ENCODE assay signal across 1 cellular context in genomic region chr15:90869601-90870353, GRCh38.
TF ChIP-seq lines count a peak whose summit lies in the region.

No MANE protein-coding gene starts in this region.

TF ChIP-seq in K562, 482 proteins besides CTCF, POLR2A, EP300 and RAD21 (continued from another document):
- TF ChIP-seq, protein P1, sequence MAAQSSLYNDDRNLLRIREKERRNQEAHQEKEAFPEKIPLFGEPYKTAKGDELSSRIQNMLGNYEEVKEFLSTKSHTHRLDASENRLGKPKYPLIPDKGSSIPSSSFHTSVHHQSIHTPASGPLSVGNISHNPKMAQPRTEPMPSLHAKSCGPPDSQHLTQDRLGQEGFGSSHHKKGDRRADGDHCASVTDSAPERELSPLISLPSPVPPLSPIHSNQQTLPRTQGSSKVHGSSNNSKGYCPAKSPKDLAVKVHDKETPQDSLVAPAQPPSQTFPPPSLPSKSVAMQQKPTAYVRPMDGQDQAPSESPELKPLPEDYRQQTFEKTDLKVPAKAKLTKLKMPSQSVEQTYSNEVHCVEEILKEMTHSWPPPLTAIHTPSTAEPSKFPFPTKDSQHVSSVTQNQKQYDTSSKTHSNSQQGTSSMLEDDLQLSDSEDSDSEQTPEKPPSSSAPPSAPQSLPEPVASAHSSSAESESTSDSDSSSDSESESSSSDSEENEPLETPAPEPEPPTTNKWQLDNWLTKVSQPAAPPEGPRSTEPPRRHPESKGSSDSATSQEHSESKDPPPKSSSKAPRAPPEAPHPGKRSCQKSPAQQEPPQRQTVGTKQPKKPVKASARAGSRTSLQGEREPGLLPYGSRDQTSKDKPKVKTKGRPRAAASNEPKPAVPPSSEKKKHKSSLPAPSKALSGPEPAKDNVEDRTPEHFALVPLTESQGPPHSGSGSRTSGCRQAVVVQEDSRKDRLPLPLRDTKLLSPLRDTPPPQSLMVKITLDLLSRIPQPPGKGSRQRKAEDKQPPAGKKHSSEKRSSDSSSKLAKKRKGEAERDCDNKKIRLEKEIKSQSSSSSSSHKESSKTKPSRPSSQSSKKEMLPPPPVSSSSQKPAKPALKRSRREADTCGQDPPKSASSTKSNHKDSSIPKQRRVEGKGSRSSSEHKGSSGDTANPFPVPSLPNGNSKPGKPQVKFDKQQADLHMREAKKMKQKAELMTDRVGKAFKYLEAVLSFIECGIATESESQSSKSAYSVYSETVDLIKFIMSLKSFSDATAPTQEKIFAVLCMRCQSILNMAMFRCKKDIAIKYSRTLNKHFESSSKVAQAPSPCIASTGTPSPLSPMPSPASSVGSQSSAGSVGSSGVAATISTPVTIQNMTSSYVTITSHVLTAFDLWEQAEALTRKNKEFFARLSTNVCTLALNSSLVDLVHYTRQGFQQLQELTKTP (IDR thresholded peaks at IDR 0.05; ENCODE audit: low read depth in 1 of 2, partially characterized antibody in 2 of 2): no peak
- TF ChIP-seq TGIF2 (CRISPR knock-in tag; IDR thresholded peaks at IDR 0.05): no peak
- TF ChIP-seq GABPB2 (CRISPR knock-in tag; conservative IDR thresholded peaks at IDR 0.05): no peak
- no peak for TF ChIP-seq DEAF1 (CRISPR knock-in tag; IDR thresholded peaks at IDR 0.05)
- TF ChIP-seq, protein P2, sequence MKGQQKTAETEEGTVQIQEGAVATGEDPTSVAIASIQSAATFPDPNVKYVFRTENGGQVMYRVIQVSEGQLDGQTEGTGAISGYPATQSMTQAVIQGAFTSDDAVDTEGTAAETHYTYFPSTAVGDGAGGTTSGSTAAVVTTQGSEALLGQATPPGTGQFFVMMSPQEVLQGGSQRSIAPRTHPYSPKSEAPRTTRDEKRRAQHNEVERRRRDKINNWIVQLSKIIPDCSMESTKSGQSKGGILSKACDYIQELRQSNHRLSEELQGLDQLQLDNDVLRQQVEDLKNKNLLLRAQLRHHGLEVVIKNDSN (CRISPR knock-in tag; IDR thresholded peaks at IDR 0.05): no peak
- TF ChIP-seq RHOXF2B (CRISPR knock-in tag; conservative IDR thresholded peaks at IDR 0.05): no peak
- TF ChIP-seq, protein P3, sequence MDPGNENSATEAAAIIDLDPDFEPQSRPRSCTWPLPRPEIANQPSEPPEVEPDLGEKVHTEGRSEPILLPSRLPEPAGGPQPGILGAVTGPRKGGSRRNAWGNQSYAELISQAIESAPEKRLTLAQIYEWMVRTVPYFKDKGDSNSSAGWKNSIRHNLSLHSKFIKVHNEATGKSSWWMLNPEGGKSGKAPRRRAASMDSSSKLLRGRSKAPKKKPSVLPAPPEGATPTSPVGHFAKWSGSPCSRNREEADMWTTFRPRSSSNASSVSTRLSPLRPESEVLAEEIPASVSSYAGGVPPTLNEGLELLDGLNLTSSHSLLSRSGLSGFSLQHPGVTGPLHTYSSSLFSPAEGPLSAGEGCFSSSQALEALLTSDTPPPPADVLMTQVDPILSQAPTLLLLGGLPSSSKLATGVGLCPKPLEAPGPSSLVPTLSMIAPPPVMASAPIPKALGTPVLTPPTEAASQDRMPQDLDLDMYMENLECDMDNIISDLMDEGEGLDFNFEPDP (CRISPR knock-in tag; IDR thresholded peaks at IDR 0.05): 0 out of 2 replicates have a peak, but pooled peaks have one; percentile 12
- no peak for TF ChIP-seq NFXL1 (CRISPR knock-in tag; IDR thresholded peaks at IDR 0.05)
- peak in 1 of 2 experiments; percentile 39; a peak in 1 of 4 replicates for TF ChIP-seq RCOR1 (IDR thresholded peaks at IDR 0.05; ENCODE audit: borderline replicate concordance in 1 of 2, low read depth in 2 of 2, low read length in 2 of 2)
- TF ChIP-seq, protein P4, sequence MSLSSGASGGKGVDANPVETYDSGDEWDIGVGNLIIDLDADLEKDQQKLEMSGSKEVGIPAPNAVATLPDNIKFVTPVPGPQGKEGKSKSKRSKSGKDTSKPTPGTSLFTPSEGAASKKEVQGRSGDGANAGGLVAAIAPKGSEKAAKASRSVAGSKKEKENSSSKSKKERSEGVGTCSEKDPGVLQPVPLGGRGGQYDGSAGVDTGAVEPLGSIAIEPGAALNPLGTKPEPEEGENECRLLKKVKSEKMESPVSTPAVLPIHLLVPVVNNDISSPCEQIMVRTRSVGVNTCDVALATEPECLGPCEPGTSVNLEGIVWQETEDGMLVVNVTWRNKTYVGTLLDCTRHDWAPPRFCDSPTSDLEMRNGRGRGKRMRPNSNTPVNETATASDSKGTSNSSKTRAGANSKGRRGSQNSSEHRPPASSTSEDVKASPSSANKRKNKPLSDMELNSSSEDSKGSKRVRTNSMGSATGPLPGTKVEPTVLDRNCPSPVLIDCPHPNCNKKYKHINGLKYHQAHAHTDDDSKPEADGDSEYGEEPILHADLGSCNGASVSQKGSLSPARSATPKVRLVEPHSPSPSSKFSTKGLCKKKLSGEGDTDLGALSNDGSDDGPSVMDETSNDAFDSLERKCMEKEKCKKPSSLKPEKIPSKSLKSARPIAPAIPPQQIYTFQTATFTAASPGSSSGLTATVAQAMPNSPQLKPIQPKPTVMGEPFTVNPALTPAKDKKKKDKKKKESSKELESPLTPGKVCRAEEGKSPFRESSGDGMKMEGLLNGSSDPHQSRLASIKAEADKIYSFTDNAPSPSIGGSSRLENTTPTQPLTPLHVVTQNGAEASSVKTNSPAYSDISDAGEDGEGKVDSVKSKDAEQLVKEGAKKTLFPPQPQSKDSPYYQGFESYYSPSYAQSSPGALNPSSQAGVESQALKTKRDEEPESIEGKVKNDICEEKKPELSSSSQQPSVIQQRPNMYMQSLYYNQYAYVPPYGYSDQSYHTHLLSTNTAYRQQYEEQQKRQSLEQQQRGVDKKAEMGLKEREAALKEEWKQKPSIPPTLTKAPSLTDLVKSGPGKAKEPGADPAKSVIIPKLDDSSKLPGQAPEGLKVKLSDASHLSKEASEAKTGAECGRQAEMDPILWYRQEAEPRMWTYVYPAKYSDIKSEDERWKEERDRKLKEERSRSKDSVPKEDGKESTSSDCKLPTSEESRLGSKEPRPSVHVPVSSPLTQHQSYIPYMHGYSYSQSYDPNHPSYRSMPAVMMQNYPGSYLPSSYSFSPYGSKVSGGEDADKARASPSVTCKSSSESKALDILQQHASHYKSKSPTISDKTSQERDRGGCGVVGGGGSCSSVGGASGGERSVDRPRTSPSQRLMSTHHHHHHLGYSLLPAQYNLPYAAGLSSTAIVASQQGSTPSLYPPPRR (CRISPR knock-in tag; IDR thresholded peaks at IDR 0.05; ENCODE audit: borderline replicate concordance): no peak
- no peak for TF ChIP-seq PCBP1 (IDR thresholded peaks at IDR 0.05; ENCODE audit: low read depth, low read length, poor library complexity, severe bottlenecking)
- TF ChIP-seq HMG20B (CRISPR knock-in tag; IDR thresholded peaks at IDR 0.05): no peak
- no peak for TF ChIP-seq NR2C2 (CRISPR knock-in tag; IDR thresholded peaks at IDR 0.05)
- TF ChIP-seq NR2C2 (tag; IDR thresholded peaks at IDR 0.05): peak; percentile 65
- peak; percentile 96 for TF ChIP-seq ETV5 (CRISPR knock-in tag; IDR thresholded peaks at IDR 0.05; ENCODE audit: low read depth)
- no peak; the same call in 1 of the 2 replicates for TF ChIP-seq NCOA1 (IDR thresholded peaks at IDR 0.05; ENCODE audit: low read depth)
- TF ChIP-seq PML (IDR thresholded peaks at IDR 0.05; ENCODE audit: low read length): 0 out of 2 replicates have a peak, but pooled peaks have one; percentile 0
- no peak for TF ChIP-seq POLR3G (IDR thresholded peaks at IDR 0.05; ENCODE audit: extremely low read depth, insufficient read length, insufficient replicate concordance)
- TF ChIP-seq, protein P5, sequence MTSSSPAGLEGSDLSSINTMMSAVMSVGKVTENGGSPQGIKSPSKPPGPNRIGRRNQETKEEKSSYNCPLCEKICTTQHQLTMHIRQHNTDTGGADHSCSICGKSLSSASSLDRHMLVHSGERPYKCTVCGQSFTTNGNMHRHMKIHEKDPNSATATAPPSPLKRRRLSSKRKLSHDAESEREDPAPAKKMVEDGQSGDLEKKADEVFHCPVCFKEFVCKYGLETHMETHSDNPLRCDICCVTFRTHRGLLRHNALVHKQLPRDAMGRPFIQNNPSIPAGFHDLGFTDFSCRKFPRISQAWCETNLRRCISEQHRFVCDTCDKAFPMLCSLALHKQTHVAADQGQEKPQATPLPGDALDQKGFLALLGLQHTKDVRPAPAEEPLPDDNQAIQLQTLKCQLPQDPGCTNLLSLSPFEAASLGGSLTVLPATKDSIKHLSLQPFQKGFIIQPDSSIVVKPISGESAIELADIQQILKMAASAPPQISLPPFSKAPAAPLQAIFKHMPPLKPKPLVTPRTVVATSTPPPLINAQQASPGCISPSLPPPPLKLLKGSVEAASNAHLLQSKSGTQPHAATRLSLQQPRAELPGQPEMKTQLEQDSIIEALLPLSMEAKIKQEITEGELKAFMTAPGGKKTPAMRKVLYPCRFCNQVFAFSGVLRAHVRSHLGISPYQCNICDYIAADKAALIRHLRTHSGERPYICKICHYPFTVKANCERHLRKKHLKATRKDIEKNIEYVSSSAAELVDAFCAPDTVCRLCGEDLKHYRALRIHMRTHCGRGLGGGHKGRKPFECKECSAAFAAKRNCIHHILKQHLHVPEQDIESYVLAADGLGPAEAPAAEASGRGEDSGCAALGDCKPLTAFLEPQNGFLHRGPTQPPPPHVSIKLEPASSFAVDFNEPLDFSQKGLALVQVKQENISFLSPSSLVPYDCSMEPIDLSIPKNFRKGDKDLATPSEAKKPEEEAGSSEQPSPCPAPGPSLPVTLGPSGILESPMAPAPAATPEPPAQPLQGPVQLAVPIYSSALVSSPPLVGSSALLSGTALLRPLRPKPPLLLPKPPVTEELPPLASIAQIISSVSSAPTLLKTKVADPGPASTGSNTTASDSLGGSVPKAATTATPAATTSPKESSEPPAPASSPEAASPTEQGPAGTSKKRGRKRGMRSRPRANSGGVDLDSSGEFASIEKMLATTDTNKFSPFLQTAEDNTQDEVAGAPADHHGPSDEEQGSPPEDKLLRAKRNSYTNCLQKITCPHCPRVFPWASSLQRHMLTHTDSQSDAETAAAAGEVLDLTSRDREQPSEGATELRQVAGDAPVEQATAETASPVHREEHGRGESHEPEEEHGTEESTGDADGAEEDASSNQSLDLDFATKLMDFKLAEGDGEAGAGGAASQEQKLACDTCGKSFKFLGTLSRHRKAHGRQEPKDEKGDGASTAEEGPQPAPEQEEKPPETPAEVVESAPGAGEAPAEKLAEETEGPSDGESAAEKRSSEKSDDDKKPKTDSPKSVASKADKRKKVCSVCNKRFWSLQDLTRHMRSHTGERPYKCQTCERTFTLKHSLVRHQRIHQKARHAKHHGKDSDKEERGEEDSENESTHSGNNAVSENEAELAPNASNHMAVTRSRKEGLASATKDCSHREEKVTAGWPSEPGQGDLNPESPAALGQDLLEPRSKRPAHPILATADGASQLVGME (CRISPR knock-in tag; IDR thresholded peaks at IDR 0.05): peak; percentile 59; the same call in 1 of the 2 replicates
- no peak for TF ChIP-seq SREBF1 (IDR thresholded peaks at IDR 0.05; ENCODE audit: borderline replicate concordance, low read depth, low read length)
- TF ChIP-seq ZNF140 (CRISPR knock-in tag; IDR thresholded peaks at IDR 0.05): no peak
